8 cellular contexts compared by ENCODE assay signal in genomic region chr7:25950488-25951413, GRCh38.
DNase-seq lines count a peak whose midpoint lies in the region; ATAC-seq and TF ChIP-seq lines count a peak whose summit lies in the region.

No MANE protein-coding gene starts in this region.

- H3K4me3 ChIP-seq in WERI-Rb-1 (ENCODE audit: low read depth, low read length), result peak overlapping the region; percentile 61

- no peaks in the 10 kb centered on the region for H3K27me3 ChIP-seq in WERI-Rb-1 (ENCODE audit: insufficient read depth, low read depth, severe bottlenecking)

- H3K27ac ChIP-seq in WERI-Rb-1 (peak overlapping the region; percentile 66), caudate nucleus (ENCODE audit: low read depth, low read length) (no peak overlapping the region)

- ATAC-seq in GM18520 (IDR thresholded peaks at IDR 0.05; ENCODE audit: unreplicated experiment), result peak; percentile 72
- peak; percentile 81 for ATAC-seq in HG03045 (IDR thresholded peaks at IDR 0.05; ENCODE audit: unreplicated experiment)

- TF ChIP-seq CTCF in WERI-Rb-1 (IDR thresholded peaks at IDR 0.05; ENCODE audit: low read depth, low read length), result no peak

- H3K9me3 ChIP-seq in WERI-Rb-1 (ENCODE audit: severe bottlenecking), result no peaks in the 10 kb centered on the region

- DNase-seq in A172 (ENCODE audit: low spot score), result peak; percentile 21
- peak; percentile 57 for DNase-seq in NCI-H2081 treated with DMSO at 0.1 percent for 48 hours (lab: John Stamatoyannopoulos, UW)
- peak; percentile 96 for DNase-seq in WERI-Rb-1
- peak in 55 of 61 donors; percentile 3 to 89 (median 57) for DNase-seq in caudate nucleus (lab: John Stamatoyannopoulos, UW)
- peak; percentile 30 for DNase-seq in iris pigment epithelial cell (ENCODE audit: low read depth)
- peak; percentile 61 to 75 (median 71) for DNase-seq in stimulated activated CD4-positive, alpha-beta T cell treated with anti-CD3 and anti-CD28 coated beads, Interleukin-12 subunit alpha, Interleukin-12 subunit beta, amount 100 ng/mL, for 48 hours (ENCODE audit: low read depth in 2 of 3, low spot score in 1 of 3)

- H3K36me3 ChIP-seq in WERI-Rb-1, result no peaks in the 10 kb centered on the region

Comparison
In these comparisons a context has a peak if more than half of its experiments do, and no peak if none do; other contexts are left out.
1. DNase-seq: peak in every context shown above with its lines; median percentile 96 in WERI-Rb-1; 71 in stimulated activated CD4-positive, alpha-beta T cell treated with anti-CD3 and anti-CD28 coated beads, Interleukin-12 subunit alpha, Interleukin-12 subunit beta, amount 100 ng/mL, for 48 hours; 57 in NCI-H2081 treated with DMSO at 0.1 percent for 48 hours; 57 in caudate nucleus; 30 in iris pigment epithelial cell; 21 in A172.